ENCODE assay signal across 21 cellular contexts in genomic region chr1:94093351-94093750, GRCh38. TPM values are rescaled to one million over a fixed set of nuclear protein-coding genes. Genes with fewer than 3 reads are reported as not detected.
DNase-seq lines count a peak whose midpoint lies in the region; ATAC-seq and TF ChIP-seq lines count a peak whose summit lies in the region.
"Had no signal": no experiment of that assay in that cellular context is flagged by ENCODE, and none has a peak within 500 bp of the region (broad histone marks: within the 10 kb centered on the region; RNA-seq: fewer than 3 reads in every experiment).

No MANE protein-coding gene starts in this region.

- H3K4me1 Mint-ChIP-seq in GM23338, result peaks cover 36% of the 10 kb centered on the region
- H3K4me1 Mint-ChIP-seq in WTC11, result peaks cover 49% of the 10 kb centered on the region
- H3K4me1 Mint-ChIP-seq in naive thymus-derived CD4-positive, alpha-beta T cell, result peaks cover 10 to 26% (median 16%) of the 10 kb centered on the region in 7 donors
- H3K4me1 Mint-ChIP-seq: activated B cell treated with CpG ODN at 0.5 μM for 24 hours had no signal

- H3K9me3 Mint-ChIP-seq in GM23338 (no peaks in the 10 kb centered on the region), WTC11 (no peaks in the 10 kb centered on the region)
- peaks cover 0 to 2% (median 0%) of the 10 kb centered on the region in 11 donors for H3K9me3 Mint-ChIP-seq in naive thymus-derived CD4-positive, alpha-beta T cell
- H3K9me3 Mint-ChIP-seq: activated B cell treated with CpG ODN at 0.5 μM for 24 hours; activated naive CD4-positive, alpha-beta T cell treated with anti-CD3 and anti-CD28 coated beads, Interleukin-2, amount 10 ng/mL, durations not matched to agents 7 days and 5 days; nephron progenitor cell had no signal

- H3K4me3 Mint-ChIP-seq in GM23338 (no peak overlapping the region), WTC11 (no peak overlapping the region)
- H3K4me3 Mint-ChIP-seq in naive thymus-derived CD4-positive, alpha-beta T cell, result no peak overlapping the region
- H3K4me3 Mint-ChIP-seq: activated B cell treated with CpG ODN at 0.5 μM for 24 hours; activated naive CD4-positive, alpha-beta T cell treated with anti-CD3 and anti-CD28 coated beads, Interleukin-2, amount 10 ng/mL, durations not matched to agents 7 days and 5 days had no signal

- intact Hi-C loops in naive thymus-derived CD4-positive, alpha-beta T cell (cut with micrococcal nuclease), result no loop called here
- intact Hi-C loops in head of caudate nucleus (cut with DNase I), result no loop called here

- H3K9me2 ChIP-seq in GM23338 (ENCODE audit: insufficient read depth) (no peaks in the 10 kb centered on the region; the same call in 1 of the 2 replicates), hepatocyte (replicated peaks; ENCODE audit: insufficient read depth) (no peaks in the 10 kb centered on the region)

- no peaks in the 10 kb centered on the region for H3K36me3 ChIP-seq in GM23338 (ENCODE audit: insufficient read depth)
- no peaks in the 10 kb centered on the region for H3K36me3 ChIP-seq in hepatocyte (replicated peaks; ENCODE audit: insufficient read depth, low read depth)
- H3K36me3 ChIP-seq in skeletal muscle tissue (ENCODE audit: control insufficient read depth in 3 of 3, insufficient read depth in 3 of 3, low read length in 3 of 3), result no peaks in the 10 kb centered on the region
- H3K36me3 ChIP-seq in naive thymus-derived CD4-positive, alpha-beta T cell (ENCODE audit: control insufficient read depth in 2 of 3, insufficient read depth in 3 of 3, low read length in 3 of 3), result no peaks in the 10 kb centered on the region

- TF ChIP-seq CTCF in GM23338 (conservative IDR thresholded peaks at IDR 0.05; ENCODE audit: low read depth in 2 of 2), result no peak
- no peak for TF ChIP-seq CTCF in WTC11 (IDR thresholded peaks at IDR 0.05)
- TF ChIP-seq CTCF in hepatocyte (IDR thresholded peaks at IDR 0.05; ENCODE audit: poor library complexity), result no peak

- H3K4me1 ChIP-seq in GM23338 (ENCODE audit: insufficient read depth), result peaks cover 11% of the 10 kb centered on the region
- H3K4me1 ChIP-seq in hepatocyte (ENCODE audit: insufficient read depth), result peaks cover 46% of the 10 kb centered on the region
- H3K4me1 ChIP-seq in skeletal muscle tissue (ENCODE audit: control insufficient read depth in 3 of 3, insufficient read depth in 3 of 3, low read length in 3 of 3), result peaks cover 52 to 60% (median 57%) of the 10 kb centered on the region in 3 donors
- no peaks in the 10 kb centered on the region for H3K4me1 ChIP-seq in naive thymus-derived CD4-positive, alpha-beta T cell (ENCODE audit: control insufficient read depth in 2 of 2, insufficient read depth in 2 of 2, low read length in 2 of 2)

- H3F3A ChIP-seq in GM23338 (replicated peaks; ENCODE audit: low read depth), result no peaks in the 10 kb centered on the region

- no peaks in the 10 kb centered on the region for H3K79me2 ChIP-seq in GM23338 (replicated peaks; ENCODE audit: insufficient read depth)
- no peaks in the 10 kb centered on the region for H3K79me2 ChIP-seq in hepatocyte

- H3K27ac ChIP-seq in GM23338 (ENCODE audit: low read depth) (no peak overlapping the region), hepatocyte (peak overlapping the region; percentile 93), skeletal muscle tissue (ENCODE audit: low read depth, low read length) (peak overlapping the region; percentile 90)
- H3K27ac ChIP-seq in naive thymus-derived CD4-positive, alpha-beta T cell (ENCODE audit: low read depth, low read length), result no peak overlapping the region
- H3K27ac ChIP-seq: epithelial cell of prostate had no signal

- H3K4me2 ChIP-seq in GM23338 (no peak overlapping the region), hepatocyte (no peak overlapping the region)

- DNase-seq in GM23338 (ENCODE audit: low spot score) (no peak), WTC11 (ENCODE audit: low spot score) (no peak), hepatocyte (ENCODE audit: low spot score) (no peak), DMS114 treated with DMSO at 0.1 percent for 48 hours (lab: John Stamatoyannopoulos, UW; ENCODE audit: unreplicated experiment) (no peak), head of caudate nucleus (no peak)
- no peak for DNase-seq in naive thymus-derived CD4-positive, alpha-beta T cell
- DNase-seq: activated B cell treated with CpG ODN at 0.5 μM for 24 hours; activated CD8-positive, alpha-beta memory T cell treated with anti-CD3 and anti-CD28 coated beads, Interleukin-2, amount 50 U/mL, for 4 hours; activated naive CD4-positive, alpha-beta T cell treated with anti-CD3 and anti-CD28 coated beads, Interleukin-2, amount 10 ng/mL, durations not matched to agents 7 days and 5 days; central memory CD4-positive, alpha-beta T cell; H7; left cardiac atrium; NCI-H1930; NCI-H526 treated with DMSO at 0.1 percent for 48 hours; nephron progenitor cell; PC-3; stimulated activated naive CD4-positive, alpha-beta T cell treated with Interleukin-2 at 50 U/mL for 16 hours; SW 1271 had no signal

- H3K27me3 Mint-ChIP-seq in GM23338 (ENCODE audit: insufficient read depth, low read depth, poor library complexity) (peaks cover 11% of the 10 kb centered on the region), WTC11 (ENCODE audit: low read depth) (peaks cover 4% of the 10 kb centered on the region; the same call in 1 of the 2 replicates)
- peaks cover 4 to 28% (median 7%) of the 10 kb centered on the region in 5 donors for H3K27me3 Mint-ChIP-seq in naive thymus-derived CD4-positive, alpha-beta T cell

- peak overlapping the region in 1 of 3 donors; percentile 14 for H3K9ac ChIP-seq in skeletal muscle tissue (ENCODE audit: low read depth in 1 of 3, low read length in 3 of 3)

- H2AFZ ChIP-seq in GM23338 (peak overlapping the region; percentile 92; the same call in 1 of the 2 replicates), hepatocyte (no peak overlapping the region)

- H3K36me3 Mint-ChIP-seq in GM23338 (ENCODE audit: low read depth) (no peaks in the 10 kb centered on the region), WTC11 (no peaks in the 10 kb centered on the region)
- no peaks in the 10 kb centered on the region for H3K36me3 Mint-ChIP-seq in naive thymus-derived CD4-positive, alpha-beta T cell
- H3K36me3 Mint-ChIP-seq: activated naive CD4-positive, alpha-beta T cell treated with anti-CD3 and anti-CD28 coated beads, Interleukin-2, amount 10 ng/mL, durations not matched to agents 7 days and 5 days had no signal

- H4K20me1 ChIP-seq in GM23338 (replicated peaks; ENCODE audit: insufficient read depth) (no peaks in the 10 kb centered on the region), hepatocyte (ENCODE audit: insufficient read depth, poor library complexity, severe bottlenecking) (no peaks in the 10 kb centered on the region)

- H3K27ac Mint-ChIP-seq in GM23338 (no peak overlapping the region), WTC11 (no peak overlapping the region)
- H3K27ac Mint-ChIP-seq in naive thymus-derived CD4-positive, alpha-beta T cell, result no peak overlapping the region
- H3K27ac Mint-ChIP-seq: activated B cell treated with CpG ODN at 0.5 μM for 24 hours; activated naive CD4-positive, alpha-beta T cell treated with anti-CD3 and anti-CD28 coated beads, Interleukin-2, amount 10 ng/mL, durations not matched to agents 7 days and 5 days had no signal

- H3K27me3 ChIP-seq in GM23338 (ENCODE audit: insufficient read depth) (no peaks in the 10 kb centered on the region), hepatocyte (no peaks in the 10 kb centered on the region), skeletal muscle tissue (ENCODE audit: control insufficient read depth in 3 of 3, insufficient read depth in 3 of 3, low read length in 3 of 3) (no peaks in the 10 kb centered on the region)
- no peaks in the 10 kb centered on the region for H3K27me3 ChIP-seq in naive thymus-derived CD4-positive, alpha-beta T cell (ENCODE audit: control insufficient read depth in 2 of 2, insufficient read depth in 2 of 2, low read length in 2 of 2)

- H3K9me3 ChIP-seq in hepatocyte (ENCODE audit: low read depth), result no peaks in the 10 kb centered on the region
- no peaks in the 10 kb centered on the region for H3K9me3 ChIP-seq in skeletal muscle tissue (ENCODE audit: control insufficient read depth in 3 of 3, low read length in 3 of 3)
- H3K9me3 ChIP-seq in naive thymus-derived CD4-positive, alpha-beta T cell (ENCODE audit: control insufficient read depth in 2 of 3, low read length in 3 of 3), result no peaks in the 10 kb centered on the region

- POLR2A ChIA-PET in WTC11 (lab: Charles Lee), result no interaction called here
- POLR2A ChIA-PET in naive thymus-derived CD4-positive, alpha-beta T cell (lab: Charles Lee), result no interaction called here

- ATAC-seq in GM23338 (peak; percentile 16; the same call in 1 of the 3 replicates), WTC11 (peak; percentile 14), GM18873 (IDR thresholded peaks at IDR 0.05; ENCODE audit: low FRiP score, unreplicated experiment) (no peak)
- no peak for ATAC-seq in naive thymus-derived CD4-positive, alpha-beta T cell
- ATAC-seq: PC-3 had no signal

- no peak overlapping the region for H3K4me3 ChIP-seq in GM23338
- H3K4me3 ChIP-seq in hepatocyte, result no peak overlapping the region
- no peak overlapping the region for H3K4me3 ChIP-seq in skeletal muscle tissue (ENCODE audit: low read length in 3 of 3)
- no peak overlapping the region for H3K4me3 ChIP-seq in naive thymus-derived CD4-positive, alpha-beta T cell (ENCODE audit: low read length)

- CTCF ChIA-PET in WTC11 (lab: Charles Lee), result interaction anchor here (0.9 kb wide), 1 partner anchor 48 kb away, joined by 3 read pairs; no protein-coding TSS in a partner anchor
- CTCF ChIA-PET in naive thymus-derived CD4-positive, alpha-beta T cell (lab: Charles Lee), result interaction anchor here (0.6 kb wide), 1 partner anchor 57 kb away, joined by 8 read pairs; no protein-coding TSS in a partner anchor

- 71% methylated on average over 4 of the region's 4 CpGs for WGBS in hepatocyte (ENCODE audit: low lambda C conversion rate, missing lambda C conversion rate)

TF ChIP-seq in GM23338, 12 proteins besides CTCF, POLR2A, EP300 and RAD21 (continues in another document):
- TF ChIP-seq STAT1 (IDR thresholded peaks at IDR 0.05; ENCODE audit: unreplicated experiment) (no peak), JUNB (IDR thresholded peaks at IDR 0.05; ENCODE audit: unreplicated experiment) (no peak), EZH2phosphoT487 (IDR thresholded peaks at IDR 0.05; ENCODE audit: unreplicated experiment) (no peak)

TF ChIP-seq in WTC11, 78 proteins besides CTCF, POLR2A, EP300 and RAD21 (continues in another document):
- TF ChIP-seq SP1 (CRISPR knock-in tag; conservative IDR thresholded peaks at IDR 0.05), result no peak
- no peak for TF ChIP-seq ZNF219 (CRISPR knock-in tag; IDR thresholded peaks at IDR 0.05; ENCODE audit: borderline replicate concordance)
- TF ChIP-seq FOXK1 (CRISPR knock-in tag; IDR thresholded peaks at IDR 0.05), result no peak
- TF ChIP-seq CBFB (CRISPR knock-in tag; IDR thresholded peaks at IDR 0.05; ENCODE audit: low read depth), result no peak

RNA-seq across cellular contexts. Expression of gene ABCA4, which starts 27.6 kb away (rescaled TPM):
- total RNA-seq in GM23338 (2014; rRNA removed; shearing (Covaris generic)), result 0.08 TPM in 1 of 2 replicates, not detected in the other
- polyA plus RNA-seq in GM23338 (2016; fragmentation: Nextera tagmentation; extraction: Ambion mirVana) (not detected in 2 replicates), hepatocyte (1.4 and 2.1 TPM in 2 replicates)
- total RNA-seq in WTC11 (2021) (0.09 to 0.21 TPM (median 0.16 TPM) in 3 replicates), hepatocyte (0.53 and 1.0 TPM in 2 replicates), skeletal muscle tissue (2.1 TPM)
- total RNA-seq in naive thymus-derived CD4-positive, alpha-beta T cell, result not detected
- polyA plus RNA-seq in naive thymus-derived CD4-positive, alpha-beta T cell, result not detected
- total RNA-seq: activated B cell treated with CpG ODN at 0.5 μM for 24 hours had no signal

Comparison
In these comparisons a context has a peak if more than half of its experiments do, and no peak if none do; other contexts are left out.
1. ATAC-seq: peak in GM23338 (single experiment) and WTC11 (single experiment); none in GM18873 (single experiment) and naive thymus-derived CD4-positive, alpha-beta T cell (single experiment).
2. H3K27ac ChIP-seq: peak in hepatocyte (single experiment) and skeletal muscle tissue (single experiment); none in GM23338 (single experiment) and naive thymus-derived CD4-positive, alpha-beta T cell (single experiment).